Comparison of ENCODE assay signal across 21 cellular contexts in the genomic region with DNA sequence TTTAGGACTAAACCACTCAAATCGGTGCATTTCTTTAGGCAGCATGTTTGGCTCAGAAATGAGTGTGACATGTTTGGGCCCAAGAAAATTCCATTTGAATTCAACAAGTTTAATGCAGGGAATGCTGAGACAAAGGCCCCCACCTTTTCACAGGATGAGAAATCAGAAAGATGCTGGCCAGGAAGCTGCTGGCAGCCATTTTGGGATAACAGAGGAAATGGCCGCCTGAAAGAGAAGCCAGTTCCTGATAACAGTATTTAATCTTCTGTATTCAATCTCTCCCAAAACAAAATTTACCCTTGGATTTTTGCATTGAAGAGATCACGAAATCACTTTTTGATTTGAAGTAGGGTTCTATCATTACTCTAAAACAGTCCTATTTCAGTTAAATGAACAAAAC.
A peak's percentile ranks its signal among the peaks of the same experiment; 100 is the strongest.
DNase-seq lines count a peak whose midpoint lies in the region; ATAC-seq, FAIRE-seq and TF ChIP-seq lines count a peak whose summit lies in the region.
"Had no signal": no experiment of that assay in that cellular context is flagged by ENCODE, and none has a peak within 500 bp of the region (broad histone marks: within the 10 kb centered on the region; RNA-seq: fewer than 3 reads in every experiment).

No MANE protein-coding gene starts in this region.

- WGBS in H1 (ENCODE audit: extremely low coverage in 1 of 2, insufficient coverage in 1 of 2, insufficient read length in 1 of 2, insufficient replicate concordance in 2 of 2, low coverage in 1 of 2, low lambda C conversion rate in 2 of 2, missing lambda C conversion rate in 1 of 2), 2 experiments: 83% methylated on average over 3 of the region's 3 CpGs; no CpG with 5 or more reads in 1 of the 2 experiments
- no CpG with 5 or more reads among the region's 3 CpGs for WGBS in neuronal stem cell (ENCODE audit: extremely low coverage in 2 of 2, insufficient read length in 2 of 2, insufficient replicate concordance in 1 of 2), 2 donors

- H3K27me3 ChIP-seq in H1 (replicated peaks in 1 of 4; ENCODE audit: control insufficient read depth in 3 of 4, extremely low read depth in 1 of 4, insufficient read depth in 3 of 4, low read length in 3 of 4): peaks cover 0 to 1% (median 0%) of the 10 kb centered on the region in 4 experiments; a peak in 1 of 7 replicates
- no peaks in the 10 kb centered on the region for H3K27me3 ChIP-seq in neuronal stem cell (ENCODE audit: control insufficient read depth in 3 of 3, insufficient read depth in 3 of 3, low read depth in 1 of 3, low read length in 3 of 3)
- H3K27me3 ChIP-seq: BLaER1 treated with 17β-estradiol and CSF1 and Interleukin-3, amounts not matched to agents 10 nM and 100 nM; Peyer's patch; SJCRH30 had no signal

- no peak overlapping the region for H3K9ac ChIP-seq in H1 (replicated peaks in 1 of 4; ENCODE audit: extremely low read depth in 1 of 4, low read depth in 3 of 4, low read length in 3 of 4)
- H3K9ac ChIP-seq in neuronal stem cell (ENCODE audit: low read depth, low read length, poor library complexity): no peak overlapping the region
- H3K9ac ChIP-seq: BLaER1 treated with 17β-estradiol and CSF1 and Interleukin-3, amounts not matched to agents 10 nM and 100 nM had no signal

- H3K79me1 ChIP-seq in H1 (ENCODE audit: low read depth, low read length) (no peaks in the 10 kb centered on the region), neuronal stem cell (ENCODE audit: low read depth, low read length) (no peaks in the 10 kb centered on the region)

- H3K56ac ChIP-seq in H1 (replicated peaks; ENCODE audit: insufficient read length, low read depth, low read length): no peak overlapping the region

- H2BK12ac ChIP-seq in H1 (ENCODE audit: low read depth, low read length) (no peak overlapping the region), neuronal stem cell (ENCODE audit: low read length) (no peak overlapping the region)

- H3K27ac ChIP-seq in H1 (ENCODE audit: low read depth, low read length) (no peak overlapping the region), neuronal stem cell (replicated peaks; ENCODE audit: low read length) (no peak overlapping the region)
- H3K27ac ChIP-seq: BLaER1 treated with 17β-estradiol and CSF1 and Interleukin-3, amounts not matched to agents 10 nM and 100 nM; Peyer's patch; SJCRH30 had no signal

- H3K36me3 ChIP-seq in H1 (ENCODE audit: control insufficient read depth in 2 of 4, insufficient read depth in 4 of 4, low read length in 3 of 4) (no peaks in the 10 kb centered on the region), neuronal stem cell (replicated peaks in 1 of 2; ENCODE audit: control insufficient read depth in 2 of 2, insufficient read depth in 2 of 2, low read length in 2 of 2) (no peaks in the 10 kb centered on the region)
- H3K36me3 ChIP-seq: HAP-1, Peyer's patch, SJCRH30 had no signal

- DNase-seq in DMS53 (lab: John Stamatoyannopoulos, UW) (peak; percentile 2), DMS53 treated with DMSO at 0.1 percent for 48 hours (lab: John Stamatoyannopoulos, UW; ENCODE audit: unreplicated experiment) (no peak), H1 (ENCODE audit: low read depth in 1 of 2, low spot score in 2 of 2) (no peak), neuronal stem cell (ENCODE audit: low spot score) (no peak), glomerular visceral epithelial cell (ENCODE audit: extremely low spot score) (no peak)
- DNase-seq: 8988T; CD4-positive, alpha-beta memory T cell; MM.1S; NCI-H1092 treated with DMSO at 0.1 percent for 48 hours; NCI-H1436 treated with DMSO at 0.1 percent for 48 hours; NCI-H1930; NCI-H226; NCI-H510A treated with DMSO at 0.1 percent for 48 hours; NCI-H748 treated with DMSO at 0.1 percent for 48 hours; NK-92 treated with Interleukin-12 subunit alpha and Interleukin-12 subunit beta, amount 100 ng/mL, for 24 hours; Peyer's patch; SJCRH30 had no signal

- POLR2A ChIA-PET in H1 (lab: Charles Lee; ENCODE audit: partially characterized antibody): no interaction called here

- H4K8ac ChIP-seq in H1 (ENCODE audit: extremely low read depth, insufficient read depth, low read length): no peak overlapping the region; the same call in 1 of the 2 replicates
- no peak overlapping the region for H4K8ac ChIP-seq in neuronal stem cell (ENCODE audit: low read depth, low read length)

- H3K4ac ChIP-seq in H1 (replicated peaks; ENCODE audit: insufficient read length, low read depth, low read length): no peak overlapping the region
- no peak overlapping the region for H3K4ac ChIP-seq in neuronal stem cell (ENCODE audit: low read length)

- H2AFZ ChIP-seq in H1 (ENCODE audit: low read length): no peak overlapping the region; the same call in 1 of the 2 replicates
- H2AFZ ChIP-seq in neuronal stem cell (ENCODE audit: low read length): peak overlapping the region; percentile 82

- no peak overlapping the region for H2BK5ac ChIP-seq in H1 (ENCODE audit: low read depth, low read length)
- H2BK5ac ChIP-seq in neuronal stem cell (ENCODE audit: low read length): no peak overlapping the region

- H3K4me1 ChIP-seq in H1 (replicated peaks in 1 of 4; ENCODE audit: control insufficient read depth in 3 of 4, insufficient read depth in 4 of 4, low read length in 3 of 4): peaks cover 0 to 5% (median 0%) of the 10 kb centered on the region in 4 experiments; a peak in 1 of 7 replicates
- H3K4me1 ChIP-seq in neuronal stem cell (ENCODE audit: control insufficient read depth in 2 of 2, insufficient read depth in 1 of 2, low read depth in 1 of 2, low read length in 2 of 2): peaks cover 0 to 6% of the 10 kb centered on the region in 2 donors
- H3K4me1 ChIP-seq: BLaER1 treated with 17β-estradiol and CSF1 and Interleukin-3, amounts not matched to agents 10 nM and 100 nM; Peyer's patch; SJCRH30 had no signal

- H4K91ac ChIP-seq in H1 (replicated peaks; ENCODE audit: insufficient read length, low read length) (no peak overlapping the region), neuronal stem cell (ENCODE audit: low read depth, low read length, poor library complexity) (no peak overlapping the region)

- FAIRE-seq in H1 (lab: Jason Lieb, UNC): no peak

- CTCF ChIA-PET in H1 (lab: Charles Lee; ENCODE audit: partially characterized antibody): no interaction called here

- H2AK5ac ChIP-seq in H1 (ENCODE audit: low read depth, low read length): no peak overlapping the region
- H2AK5ac ChIP-seq in neuronal stem cell (ENCODE audit: low read depth, low read length): no peak overlapping the region

- no peak overlapping the region for H2BK15ac ChIP-seq in H1 (ENCODE audit: low read length)
- no peak overlapping the region for H2BK15ac ChIP-seq in neuronal stem cell (ENCODE audit: low read length)

- no peak for TF ChIP-seq CTCF in H1 (IDR thresholded peaks at IDR 0.05; ENCODE audit: control extremely low read depth in 1 of 3, insufficient read depth in 1 of 3, low read depth in 1 of 3, low read length in 3 of 3)

- ATAC-seq in HG03354 (IDR thresholded peaks at IDR 0.05; ENCODE audit: poor library complexity, severe bottlenecking, unreplicated experiment): no peak

- H4K5ac ChIP-seq in H1 (ENCODE audit: insufficient read length, low read depth, low read length): no peak overlapping the region

- H4K20me1 ChIP-seq in H1 (replicated peaks in 1 of 2; ENCODE audit: control insufficient read depth in 1 of 2, insufficient read depth in 2 of 2, low read length in 2 of 2): no peaks in the 10 kb centered on the region
- H4K20me1 ChIP-seq: BLaER1 treated with 17β-estradiol and CSF1 and Interleukin-3, amounts not matched to agents 10 nM and 100 nM had no signal

- H3K4me2 ChIP-seq in H1 (ENCODE audit: insufficient read depth in 1 of 2, low read depth in 2 of 2, low read length in 2 of 2) (no peak overlapping the region), neuronal stem cell (ENCODE audit: insufficient read depth, low read length, poor library complexity, severe bottlenecking) (no peak overlapping the region)
- H3K4me2 ChIP-seq: BLaER1 treated with 17β-estradiol and CSF1 and Interleukin-3, amounts not matched to agents 10 nM and 100 nM had no signal

- TF ChIP-seq RAD21 in Ishikawa (IDR thresholded peaks at IDR 0.05; ENCODE audit: low read depth) (no peak), H1 (IDR thresholded peaks at IDR 0.05 in 1 of 2, conservative IDR thresholded peaks at IDR 0.05 in 1 of 2; ENCODE audit: low read depth in 2 of 2, low read length in 2 of 2) (no peak)

- H2BK20ac ChIP-seq in H1 (ENCODE audit: low read length): no peak overlapping the region

- H2BK120ac ChIP-seq in H1 (replicated peaks; ENCODE audit: low read depth, low read length) (no peak overlapping the region), neuronal stem cell (ENCODE audit: low read depth, low read length) (no peak overlapping the region)

- TF ChIP-seq POLR2A in H1 (IDR thresholded peaks at IDR 0.05; ENCODE audit: control extremely low read depth in 1 of 2, low read depth in 2 of 2, low read length in 2 of 2): no peak

- TF ChIP-seq EP300 in Ishikawa (IDR thresholded peaks at IDR 0.05; ENCODE audit: borderline replicate concordance) (no peak), H1 (IDR thresholded peaks at IDR 0.05; ENCODE audit: borderline replicate concordance in 1 of 2, low read depth in 2 of 2, low read length in 2 of 2) (no peak)

- H3K9me3 ChIP-seq in H1 (ENCODE audit: insufficient read depth in 2 of 2, low read depth in 1 of 2, low read length in 1 of 2) (no peaks in the 10 kb centered on the region), neuronal stem cell (replicated peaks in 1 of 2; ENCODE audit: control insufficient read depth in 2 of 2, insufficient read depth in 1 of 2, low read depth in 1 of 2, low read length in 2 of 2) (peaks cover 0 to 13% of the 10 kb centered on the region in 2 donors)
- H3K9me3 ChIP-seq: BLaER1 treated with 17β-estradiol and CSF1 and Interleukin-3, amounts not matched to agents 10 nM and 100 nM; Peyer's patch; SJCRH30 had no signal

- H3K4me3 ChIP-seq in H1 (ENCODE audit: extremely low read depth in 1 of 4, insufficient read depth in 2 of 4, low read depth in 3 of 4, low read length in 4 of 4) (no peak overlapping the region), neuronal stem cell (ENCODE audit: low read length in 2 of 2) (no peak overlapping the region)
- H3K4me3 ChIP-seq: BLaER1 treated with 17β-estradiol and CSF1 and Interleukin-3, amounts not matched to agents 10 nM and 100 nM; HAP-1; Peyer's patch; SJCRH30 had no signal

- no peaks in the 10 kb centered on the region for H3K79me2 ChIP-seq in H1 (ENCODE audit: control insufficient read depth in 1 of 2, insufficient read depth in 2 of 2, low read length in 2 of 2)

- H3K18ac ChIP-seq in H1 (ENCODE audit: extremely low read depth, low read length) (no peak overlapping the region), neuronal stem cell (ENCODE audit: low read length) (no peak overlapping the region)

- no peak overlapping the region for H3K14ac ChIP-seq in H1 (ENCODE audit: insufficient read length)
- no peak overlapping the region for H3K14ac ChIP-seq in neuronal stem cell (ENCODE audit: low read length)

- no peaks in the 10 kb centered on the region for H3K23me2 ChIP-seq in H1 (ENCODE audit: low read depth, low read length)

- H3K23ac ChIP-seq in H1 (ENCODE audit: insufficient read length): no peak overlapping the region
- no peak overlapping the region for H3K23ac ChIP-seq in neuronal stem cell (ENCODE audit: low read depth, low read length, poor library complexity)

TF ChIP-seq in Ishikawa, 13 proteins besides CTCF, POLR2A, EP300 and RAD21 (continues in another document):
- TF ChIP-seq CREB1 (IDR thresholded peaks at IDR 0.05; ENCODE audit: low read depth): no peak

TF ChIP-seq in H1, 55 proteins besides CTCF, POLR2A, EP300 and RAD21 (continues in another document):
- peak; percentile 96 for TF ChIP-seq YY1 (IDR thresholded peaks at IDR 0.05; ENCODE audit: low read depth, low read length)
